8 cellular contexts compared by ENCODE assay signal in genomic region chr2:9753665-9754531, GRCh38.
DNase-seq lines count a peak whose midpoint lies in the region; ATAC-seq, FAIRE-seq and TF ChIP-seq lines count a peak whose summit lies in the region.

No MANE protein-coding gene starts in this region.

- H3K27me3 ChIP-seq in duodenal mucosa (ENCODE audit: control insufficient read depth in 1 of 2, insufficient read depth in 2 of 2, low read length in 2 of 2) = peaks cover 12 to 24% of the 10 kb centered on the region in 2 donors

- peak overlapping the region; percentile 12 to 60 for H3K4me3 ChIP-seq in duodenal mucosa (ENCODE audit: low read depth in 1 of 2, low read length in 2 of 2)

- peaks cover 22% of the 10 kb centered on the region for H3K27me3 Mint-ChIP-seq in activated CD4-positive, alpha-beta T cell treated with anti-CD3 and anti-CD28 coated beads for 36 hours
- H3K27me3 Mint-ChIP-seq in glutamatergic neuron (ENCODE audit: unreplicated experiment) = peaks cover 5% of the 10 kb centered on the region

- H3K4me1 ChIP-seq in duodenal mucosa (ENCODE audit: control insufficient read depth in 1 of 2, insufficient read depth in 2 of 2, low read length in 2 of 2) = peaks cover 23 to 24% of the 10 kb centered on the region in 2 donors

- POLR2A ChIA-PET in activated CD4-positive, alpha-beta T cell treated with anti-CD3 and anti-CD28 coated beads for 36 hours (lab: Charles Lee) = interaction anchor here (0.5 to 2.0 kb wide), 3 partner anchors 42 to 123 kb away, joined by 3 to 9 read pairs (median 3); partner anchors contain the start of gene YWHAQ

- intact Hi-C loops in activated CD4-positive, alpha-beta T cell treated with anti-CD3 and anti-CD28 coated beads for 36 hours (cut with DNase I, micrococcal nuclease) = loop anchor here (1.0 to 10.0 kb wide), 11 partner anchors 28 to 549 kb away; partner anchors contain the start of genes ASAP2 (in 1 of the 2), RRM2 (in 1 of the 2) and YWHAQ (in 1 of the 2)

- no peak overlapping the region for H3K27ac ChIP-seq in duodenal mucosa (ENCODE audit: low read depth, low read length)

- no peaks in the 10 kb centered on the region for H3K36me3 ChIP-seq in duodenal mucosa (ENCODE audit: control insufficient read depth in 1 of 2, insufficient read depth in 2 of 2, low read length in 2 of 2)

- peak overlapping the region; percentile 66 for H3K4me3 Mint-ChIP-seq in activated CD4-positive, alpha-beta T cell treated with anti-CD3 and anti-CD28 coated beads for 36 hours
- H3K4me3 Mint-ChIP-seq in glutamatergic neuron (ENCODE audit: unreplicated experiment) = no peak overlapping the region

- no peak for TF ChIP-seq CTCF in glutamatergic neuron (IDR thresholded peaks at IDR 0.05; ENCODE audit: partially characterized antibody, unreplicated experiment)

- ATAC-seq in activated CD4-positive, alpha-beta T cell treated with anti-CD3 and anti-CD28 coated beads for 36 hours = peak; percentile 14
- ATAC-seq in HG02884 (IDR thresholded peaks at IDR 0.05; ENCODE audit: unreplicated experiment) = no peak

- H3K9me3 ChIP-seq in duodenal mucosa (ENCODE audit: control insufficient read depth in 1 of 2, low read length in 2 of 2) = no peaks in the 10 kb centered on the region

- no peaks in the 10 kb centered on the region for H3K9me3 Mint-ChIP-seq in activated CD4-positive, alpha-beta T cell treated with anti-CD3 and anti-CD28 coated beads for 36 hours (ENCODE audit: low read depth)
- H3K9me3 Mint-ChIP-seq in glutamatergic neuron (ENCODE audit: unreplicated experiment) = peaks cover 4% of the 10 kb centered on the region

- peak; percentile 87 for FAIRE-seq in GM19239 (lab: Jason Lieb, UNC)

- peak overlapping the region in 1 of 2 donors; percentile 3 for H3K9ac ChIP-seq in duodenal mucosa (ENCODE audit: low read depth in 1 of 2, low read length in 2 of 2)

- no peaks in the 10 kb centered on the region for H3K36me3 Mint-ChIP-seq in activated CD4-positive, alpha-beta T cell treated with anti-CD3 and anti-CD28 coated beads for 36 hours (ENCODE audit: low read depth)
- H3K36me3 Mint-ChIP-seq in glutamatergic neuron (ENCODE audit: unreplicated experiment) = no peaks in the 10 kb centered on the region

- CTCF ChIA-PET in activated CD4-positive, alpha-beta T cell treated with anti-CD3 and anti-CD28 coated beads for 36 hours (lab: Charles Lee) = interaction anchor here (0.6 to 2.8 kb wide), 9 partner anchors 18 to 713 kb away, joined by 3 to 15 read pairs (median 3); no protein-coding TSS in a partner anchor

- peak overlapping the region; percentile 96 for H3K27ac Mint-ChIP-seq in activated CD4-positive, alpha-beta T cell treated with anti-CD3 and anti-CD28 coated beads for 36 hours
- H3K27ac Mint-ChIP-seq in glutamatergic neuron (ENCODE audit: unreplicated experiment) = no peak overlapping the region

- peaks cover 55% of the 10 kb centered on the region for H3K4me1 Mint-ChIP-seq in activated CD4-positive, alpha-beta T cell treated with anti-CD3 and anti-CD28 coated beads for 36 hours
- H3K4me1 Mint-ChIP-seq in glutamatergic neuron (ENCODE audit: low read depth, unreplicated experiment) = peaks cover 14% of the 10 kb centered on the region

- DNase-seq in GM19239 (ENCODE audit: insufficient read length, low spot score) (no peak), HuH-7 (ENCODE audit: low spot score) (no peak), NOMO-1 treated with dmso at 0.1 percent for 144 hours (lab: John Stamatoyannopoulos, UW; ENCODE audit: unreplicated experiment) (no peak), glutamatergic neuron (no peak)
- peak; percentile 83 for DNase-seq in activated CD4-positive, alpha-beta T cell treated with anti-CD3 and anti-CD28 coated beads for 36 hours
- DNase-seq in stimulated activated CD4-positive, alpha-beta T cell treated with anti-CD3 and anti-CD28 coated beads, Interleukin-4, amount 100 ng/mL, for 48 hours (ENCODE audit: low read depth in 2 of 2) = peak; percentile 45 to 66

Comparison
In these comparisons a context has a peak if more than half of its experiments do, and no peak if none do; other contexts are left out.
1. DNase-seq: peak in activated CD4-positive, alpha-beta T cell treated with anti-CD3 and anti-CD28 coated beads for 36 hours (single experiment) and stimulated activated CD4-positive, alpha-beta T cell treated with anti-CD3 and anti-CD28 coated beads, Interleukin-4, amount 100 ng/mL, for 48 hours (2 of 2); none in GM19239 (single experiment), HuH-7 (single experiment), NOMO-1 treated with dmso at 0.1 percent for 144 hours (single experiment) and glutamatergic neuron (single experiment).